2 cellular contexts compared by ENCODE assay signal in genomic region chr14:99508896-99509629, GRCh38.
TF ChIP-seq lines count a peak whose summit lies in the region.

No MANE protein-coding gene starts in this region.

TF ChIP-seq in HEK293T, 16 proteins besides CTCF, POLR2A, EP300 and RAD21:
- TF ChIP-seq BHLHE40 (IDR thresholded peaks at IDR 0.05; ENCODE audit: borderline replicate concordance): no peak
- TF ChIP-seq TARDBP (IDR thresholded peaks at IDR 0.05): no peak
- TF ChIP-seq PKNOX1 (IDR thresholded peaks at IDR 0.05): no peak
- TF ChIP-seq FOXA1 (IDR thresholded peaks at IDR 0.05): no peak
- TF ChIP-seq ELF4 (IDR thresholded peaks at IDR 0.05): no peak
- TF ChIP-seq CTBP1 (IDR thresholded peaks at IDR 0.05; ENCODE audit: borderline replicate concordance): no peak
- TF ChIP-seq FOXK2 (IDR thresholded peaks at IDR 0.05): no peak
- TF ChIP-seq ZNF384 (IDR thresholded peaks at IDR 0.05): no peak
- TF ChIP-seq SP1 (IDR thresholded peaks at IDR 0.05): no peak
- no peak for TF ChIP-seq FOXM1 (IDR thresholded peaks at IDR 0.05; ENCODE audit: borderline replicate concordance)
- TF ChIP-seq SUZ12 (IDR thresholded peaks at IDR 0.05): no peak
- TF ChIP-seq ARNT (IDR thresholded peaks at IDR 0.05): no peak
- TF ChIP-seq L3MBTL2 (conservative IDR thresholded peaks at IDR 0.05): no peak
- TF ChIP-seq LEF1 (IDR thresholded peaks at IDR 0.05; ENCODE audit: borderline replicate concordance): no peak
- TF ChIP-seq NFRKB (IDR thresholded peaks at IDR 0.05): no peak
- no peak for TF ChIP-seq HDGF (IDR thresholded peaks at IDR 0.05; ENCODE audit: borderline replicate concordance)

TF ChIP-seq in H1, 55 proteins besides CTCF, POLR2A, EP300 and RAD21:
- TF ChIP-seq ATF3 (IDR thresholded peaks at IDR 0.05; ENCODE audit: insufficient read depth, low read depth, low read length): no peak
- no peak for TF ChIP-seq CBX5 (IDR thresholded peaks at IDR 0.05; ENCODE audit: low read depth, low read length)
- no peak for TF ChIP-seq SRF (IDR thresholded peaks at IDR 0.05; ENCODE audit: low read depth, low read length)
- TF ChIP-seq GTF2F1 (IDR thresholded peaks at IDR 0.05; ENCODE audit: borderline replicate concordance, low read depth, low read length): no peak
- TF ChIP-seq TEAD4 (IDR thresholded peaks at IDR 0.05; ENCODE audit: low read depth, low read length): no peak
- TF ChIP-seq CHD1 (IDR thresholded peaks at IDR 0.05; ENCODE audit: low read depth, low read length): no peak
- TF ChIP-seq RBBP5 (IDR thresholded peaks at IDR 0.05; ENCODE audit: borderline replicate concordance, low read depth, low read length): no peak
- no peak for TF ChIP-seq SUZ12 (IDR thresholded peaks at IDR 0.05; ENCODE audit: low read length)
- TF ChIP-seq BRCA1 (IDR thresholded peaks at IDR 0.05; ENCODE audit: low read depth, low read length): no peak
